17 cellular contexts compared by ENCODE assay signal in genomic region chr2:118489712-118490255, GRCh38.
A peak's percentile ranks its signal among the peaks of the same experiment; 100 is the strongest.
DNase-seq lines count a peak whose midpoint lies in the region; ATAC-seq and TF ChIP-seq lines count a peak whose summit lies in the region.
"Had no signal": no experiment of that assay in that cellular context is flagged by ENCODE, and none has a peak within 500 bp of the region (broad histone marks: within the 10 kb centered on the region; RNA-seq: fewer than 3 reads in every experiment).

No MANE protein-coding gene starts in this region.

- H3K36me3 ChIP-seq in GM23338 (ENCODE audit: insufficient read depth) = no peaks in the 10 kb centered on the region
- H3K36me3 ChIP-seq in HUES64 (ENCODE audit: insufficient read depth, low read length) = no peaks in the 10 kb centered on the region
- no peaks in the 10 kb centered on the region for H3K36me3 ChIP-seq in esophagus muscularis mucosa
- no peaks in the 10 kb centered on the region for H3K36me3 ChIP-seq in iPS-20b (ENCODE audit: insufficient read depth, low read depth, low read length)
- H3K36me3 ChIP-seq in hepatocyte (replicated peaks; ENCODE audit: insufficient read depth, low read depth) = no peaks in the 10 kb centered on the region
- H3K36me3 ChIP-seq: BLaER1 treated with 17β-estradiol and CSF1 and Interleukin-3, amounts not matched to agents 10 nM and 100 nM had no signal

- peak; percentile 25 for DNase-seq in GM23338 (ENCODE audit: low spot score)
- DNase-seq in esophagus muscularis mucosa (ENCODE audit: extremely low spot score) = peak; percentile 45
- no peak for DNase-seq in Ammon's horn (ENCODE audit: low spot score)
- no peak for DNase-seq in immature natural killer cell
- DNase-seq in hepatocyte (ENCODE audit: low spot score) = no peak
- DNase-seq: 8988T; Calu3; CD8-positive, alpha-beta T cell; DMS79 treated with DMSO at 0.1 percent for 48 hours; IMR-90 had no signal

- H3K4me2 ChIP-seq in GM23338 (peak overlapping the region; percentile 24), hepatocyte (no peak overlapping the region)
- H3K4me2 ChIP-seq: BLaER1 treated with 17β-estradiol and CSF1 and Interleukin-3, amounts not matched to agents 10 nM and 100 nM had no signal

- H3K27ac Mint-ChIP-seq in GM23338 (peak overlapping the region; percentile 93), immature natural killer cell (no peak overlapping the region)
- H3K27ac Mint-ChIP-seq: B cell; CD8-positive, alpha-beta T cell had no signal

- H3K9me3 ChIP-seq in HUES64 (ENCODE audit: insufficient read depth, low read depth, low read length) (peaks cover 3% of the 10 kb centered on the region; the same call in 1 of the 2 replicates), esophagus muscularis mucosa (peaks cover 0 to 7% (median 6%) of the 10 kb centered on the region in 4 donors), iPS-20b (ENCODE audit: insufficient read depth, low read depth, low read length) (no peaks in the 10 kb centered on the region), hepatocyte (ENCODE audit: low read depth) (no peaks in the 10 kb centered on the region)

- peak overlapping the region; percentile 18; the same call in 1 of the 3 replicates for H3K4me3 Mint-ChIP-seq in GM23338
- no peak overlapping the region for H3K4me3 Mint-ChIP-seq in immature natural killer cell
- H3K4me3 Mint-ChIP-seq: B cell; CD8-positive, alpha-beta T cell had no signal

- H3K9ac ChIP-seq in HUES64 (ENCODE audit: low read depth, low read length) = peak overlapping the region; percentile 49; the same call in 1 of the 2 replicates
- peak overlapping the region; percentile 38; the same call in 1 of the 2 replicates for H3K9ac ChIP-seq in iPS-20b (ENCODE audit: low read depth, low read length)
- H3K9ac ChIP-seq: BLaER1 treated with 17β-estradiol and CSF1 and Interleukin-3, amounts not matched to agents 10 nM and 100 nM had no signal

- no peak for TF ChIP-seq EP300 in esophagus muscularis mucosa (IDR thresholded peaks at IDR 0.05)

- ATAC-seq in GM23338 (peak; percentile 40), GM21515 (IDR thresholded peaks at IDR 0.05; ENCODE audit: unreplicated experiment) (no peak)
- ATAC-seq: CD8-positive, alpha-beta T cell; GM12878; K562 had no signal

- H3K27ac ChIP-seq in GM23338 (ENCODE audit: low read depth) = peak overlapping the region; percentile 92
- H3K27ac ChIP-seq in HUES64 (ENCODE audit: low read depth, low read length) = peak overlapping the region; percentile 94
- H3K27ac ChIP-seq in esophagus muscularis mucosa (replicated peaks in 1 of 4) = no peak overlapping the region
- peak overlapping the region; percentile 47 for H3K27ac ChIP-seq in iPS-20b (ENCODE audit: low read length)
- no peak overlapping the region for H3K27ac ChIP-seq in hepatocyte
- H3K27ac ChIP-seq: BLaER1 treated with 17β-estradiol and CSF1 and Interleukin-3, amounts not matched to agents 10 nM and 100 nM had no signal

- H3K9me2 ChIP-seq in GM23338 (ENCODE audit: insufficient read depth) (no peaks in the 10 kb centered on the region), hepatocyte (replicated peaks; ENCODE audit: insufficient read depth) (no peaks in the 10 kb centered on the region)

- 76% methylated on average over 5 of the region's 5 CpGs for WGBS in HUES64
- WGBS in esophagus muscularis mucosa = 72% methylated on average over 5 of the region's 5 CpGs
- WGBS in hepatocyte (ENCODE audit: low lambda C conversion rate, missing lambda C conversion rate) = 75% methylated on average over 5 of the region's 5 CpGs

- TF ChIP-seq CTCF in GM23338 (conservative IDR thresholded peaks at IDR 0.05; ENCODE audit: low read depth in 2 of 2) (no peak), esophagus muscularis mucosa (IDR thresholded peaks at IDR 0.05) (no peak), hepatocyte (IDR thresholded peaks at IDR 0.05; ENCODE audit: poor library complexity) (no peak)

- H3K27me3 ChIP-seq in GM23338 (ENCODE audit: insufficient read depth) (no peaks in the 10 kb centered on the region), HUES64 (ENCODE audit: insufficient read depth, low read length) (peaks cover 6% of the 10 kb centered on the region; the same call in 1 of the 2 replicates), esophagus muscularis mucosa (peaks cover 0 to 16% (median 0%) of the 10 kb centered on the region in 4 donors), iPS-20b (ENCODE audit: insufficient read depth, low read length) (0 out of 2 replicates have a peak, but pooled peaks cover 5% of the 10 kb centered on the region), hepatocyte (peaks cover 52% of the 10 kb centered on the region)
- H3K27me3 ChIP-seq: BLaER1 treated with 17β-estradiol and CSF1 and Interleukin-3, amounts not matched to agents 10 nM and 100 nM had no signal

- TF ChIP-seq POLR2A in esophagus muscularis mucosa (IDR thresholded peaks at IDR 0.05; ENCODE audit: low read depth) = no peak

- H3K9me3 Mint-ChIP-seq in GM23338 = peaks cover 10% of the 10 kb centered on the region
- H3K9me3 Mint-ChIP-seq in immature natural killer cell = peaks cover 0 to 5% (median 1%) of the 10 kb centered on the region in 6 donors

- H3K36me3 Mint-ChIP-seq in GM23338 (ENCODE audit: low read depth) = peaks cover 8% of the 10 kb centered on the region
- H3K36me3 Mint-ChIP-seq in immature natural killer cell = no peaks in the 10 kb centered on the region
- H3K36me3 Mint-ChIP-seq: CD8-positive, alpha-beta T cell had no signal

- H2AFZ ChIP-seq in GM23338 = no peak overlapping the region
- no peak overlapping the region for H2AFZ ChIP-seq in hepatocyte

- no peaks in the 10 kb centered on the region for H4K20me1 ChIP-seq in GM23338 (replicated peaks; ENCODE audit: insufficient read depth)
- H4K20me1 ChIP-seq in hepatocyte (ENCODE audit: insufficient read depth, poor library complexity, severe bottlenecking) = no peaks in the 10 kb centered on the region
- H4K20me1 ChIP-seq: BLaER1 treated with 17β-estradiol and CSF1 and Interleukin-3, amounts not matched to agents 10 nM and 100 nM had no signal

- H3K27me3 Mint-ChIP-seq in GM23338 (ENCODE audit: insufficient read depth, low read depth, poor library complexity) = peaks cover 11% of the 10 kb centered on the region
- peaks cover 1 to 4% (median 2%) of the 10 kb centered on the region in 3 donors for H3K27me3 Mint-ChIP-seq in immature natural killer cell (ENCODE audit: low read depth in 3 of 3)
- H3K27me3 Mint-ChIP-seq: B cell had no signal

- peaks cover 6% of the 10 kb centered on the region for H3F3A ChIP-seq in GM23338 (replicated peaks; ENCODE audit: low read depth)

- H3K4me3 ChIP-seq in GM23338 (peak overlapping the region; percentile 23; the same call in 1 of the 2 replicates), HUES64 (ENCODE audit: low read length) (peak overlapping the region; percentile 28; the same call in 1 of the 2 replicates), esophagus muscularis mucosa (no peak overlapping the region), iPS-20b (ENCODE audit: low read length) (peak overlapping the region; percentile 25; the same call in 1 of the 2 replicates), hepatocyte (no peak overlapping the region)
- H3K4me3 ChIP-seq: BLaER1 treated with 17β-estradiol and CSF1 and Interleukin-3, amounts not matched to agents 10 nM and 100 nM; GM12878; K562 had no signal

- intact Hi-C loops in esophagus muscularis mucosa (cut with DNase I) = no loop called here

- H3K79me2 ChIP-seq in GM23338 (replicated peaks; ENCODE audit: insufficient read depth) (no peaks in the 10 kb centered on the region), hepatocyte (no peaks in the 10 kb centered on the region)

- peaks cover 30% of the 10 kb centered on the region for H3K4me1 ChIP-seq in GM23338 (ENCODE audit: insufficient read depth)
- peaks cover 29% of the 10 kb centered on the region for H3K4me1 ChIP-seq in HUES64 (ENCODE audit: insufficient read depth, low read length)
- no peaks in the 10 kb centered on the region for H3K4me1 ChIP-seq in esophagus muscularis mucosa
- H3K4me1 ChIP-seq in iPS-20b (ENCODE audit: insufficient read depth, low read length) = peaks cover 31% of the 10 kb centered on the region; the same call in 1 of the 2 replicates
- H3K4me1 ChIP-seq in hepatocyte (ENCODE audit: insufficient read depth) = no peaks in the 10 kb centered on the region
- H3K4me1 ChIP-seq: BLaER1 treated with 17β-estradiol and CSF1 and Interleukin-3, amounts not matched to agents 10 nM and 100 nM had no signal

- H3K4me1 Mint-ChIP-seq in GM23338 (peaks cover 40% of the 10 kb centered on the region), immature natural killer cell (no peaks in the 10 kb centered on the region)
- H3K4me1 Mint-ChIP-seq: B cell had no signal

TF ChIP-seq in GM23338, 12 proteins besides CTCF, POLR2A, EP300 and RAD21:
- TF ChIP-seq ETS1 (IDR thresholded peaks at IDR 0.05) (peak; percentile 17; the same call in 1 of the 2 replicates), EZH2phosphoT487 (IDR thresholded peaks at IDR 0.05; ENCODE audit: unreplicated experiment) (no peak)

Comparison
In these comparisons a context has a peak if more than half of its experiments do, and no peak if none do; other contexts are left out.
1. DNase-seq: peak in GM23338 (single experiment) and esophagus muscularis mucosa (single experiment); none in Ammon's horn (single experiment), immature natural killer cell (0 of 3) and hepatocyte (single experiment).
2. H3K27ac ChIP-seq: peak in GM23338 (single experiment), HUES64 (single experiment) and iPS-20b (single experiment); none in esophagus muscularis mucosa (0 of 4) and hepatocyte (single experiment).
3. H3K4me3 ChIP-seq: peak in GM23338 (single experiment), HUES64 (single experiment) and iPS-20b (single experiment); none in esophagus muscularis mucosa (0 of 4) and hepatocyte (single experiment).